Comparison of ENCODE assay signal across 15 cellular contexts in genomic region chr22:35986085-35986484, GRCh38. TPM values are rescaled to one million over a fixed set of nuclear protein-coding genes. Genes with fewer than 3 reads are reported as not detected.
DNase-seq lines count a peak whose midpoint lies in the region; ATAC-seq, FAIRE-seq and TF ChIP-seq lines count a peak whose summit lies in the region.
"Had no signal": no experiment of that assay in that cellular context is flagged by ENCODE, and none has a peak within 500 bp of the region (broad histone marks: within the 10 kb centered on the region; RNA-seq: fewer than 3 reads in every experiment).

No MANE protein-coding gene starts in this region.

- ATAC-seq in pancreas = peak in 3 of 4 donors; percentile 26 to 47 (median 39)
- ATAC-seq in GM21737 (IDR thresholded peaks at IDR 0.05; ENCODE audit: unreplicated experiment) = no peak
- ATAC-seq in stimulated activated naive B cell treated with anti-CD40 and anti-IgM and Interleukin-4, amounts not matched to agents 10 μg/mL and 1 μg/mL and 100 μg/mL, for 72 hours (replicated peaks) = no peak
- no peak for ATAC-seq in HG03135 (IDR thresholded peaks at IDR 0.05; ENCODE audit: unreplicated experiment)
- no peak for ATAC-seq in GM21529 (IDR thresholded peaks at IDR 0.05; ENCODE audit: unreplicated experiment)
- ATAC-seq: activated CD4-positive, alpha-beta T cell treated with anti-CD3 and anti-CD28 coated beads for 36 hours had no signal

- H3K9ac ChIP-seq in adipocyte (ENCODE audit: low read length) = no peak overlapping the region

- H3K4me1 ChIP-seq in adipocyte (ENCODE audit: control insufficient read depth, insufficient read depth, low read length) (peaks cover 37% of the 10 kb centered on the region), pancreas (peaks cover 0 to 24% (median 17%) of the 10 kb centered on the region in 3 donors)

- no peaks in the 10 kb centered on the region for H3K36me3 Mint-ChIP-seq in stimulated activated naive B cell treated with anti-CD40 and anti-IgM and Interleukin-4, amounts not matched to agents 10 μg/mL and 1 μg/mL and 100 μg/mL, for 72 hours

- no peaks in the 10 kb centered on the region for H3K9me3 ChIP-seq in adipocyte (ENCODE audit: control insufficient read depth, low read length)
- H3K9me3 ChIP-seq in pancreas = no peaks in the 10 kb centered on the region

- TF ChIP-seq CTCF in fibroblast of mammary gland (conservative IDR thresholded peaks at IDR 0.05; ENCODE audit: control insufficient read depth, insufficient read depth, low read depth, low read length) (no peak), pancreas (IDR thresholded peaks at IDR 0.05) (no peak)

- H3K9me3 Mint-ChIP-seq in stimulated activated naive B cell treated with anti-CD40 and anti-IgM and Interleukin-4, amounts not matched to agents 10 μg/mL and 1 μg/mL and 100 μg/mL, for 72 hours = no peaks in the 10 kb centered on the region
- H3K9me3 Mint-ChIP-seq: activated naive CD4-positive, alpha-beta T cell treated with anti-CD3 and anti-CD28 coated beads for 36 hours; central memory CD8-positive, alpha-beta T cell had no signal

- peaks cover 0 to 2% of the 10 kb centered on the region in 2 donors for H3K4me1 Mint-ChIP-seq in stimulated activated naive B cell treated with anti-CD40 and anti-IgM and Interleukin-4, amounts not matched to agents 10 μg/mL and 1 μg/mL and 100 μg/mL, for 72 hours
- H3K4me1 Mint-ChIP-seq: central memory CD8-positive, alpha-beta T cell had no signal

- peak; percentile 19 for DNase-seq in GM03348 (ENCODE audit: low spot score)
- peak; percentile 50 for DNase-seq in adipocyte (ENCODE audit: low read depth)
- peak; percentile 40 for DNase-seq in fibroblast of mammary gland (ENCODE audit: low read depth)
- no peak for DNase-seq in pancreas
- no peak for DNase-seq in stimulated activated naive B cell treated with anti-CD40 and anti-IgM and Interleukin-4, amounts not matched to agents 10 μg/mL and 1 μg/mL and 100 μg/mL, for 72 hours
- DNase-seq: activated CD4-positive, alpha-beta T cell treated with anti-CD3 and anti-CD28 coated beads for 36 hours; activated naive CD4-positive, alpha-beta T cell treated with anti-CD3 and anti-CD28 coated beads for 36 hours; AML-193; NCI-H1092 treated with DMSO at 0.1 percent for 48 hours; NCI-H226 had no signal

- H3K4me3 Mint-ChIP-seq in stimulated activated naive B cell treated with anti-CD40 and anti-IgM and Interleukin-4, amounts not matched to agents 10 μg/mL and 1 μg/mL and 100 μg/mL, for 72 hours = no peak overlapping the region
- H3K4me3 Mint-ChIP-seq: activated CD4-positive, alpha-beta T cell treated with anti-CD3 and anti-CD28 coated beads for 36 hours; activated naive CD4-positive, alpha-beta T cell treated with anti-CD3 and anti-CD28 coated beads for 36 hours; central memory CD8-positive, alpha-beta T cell had no signal

- H3K4me3 ChIP-seq in adipocyte (ENCODE audit: low read length) (no peak overlapping the region), fibroblast of mammary gland (ENCODE audit: control insufficient read depth, low read depth, low read length) (no peak overlapping the region), pancreas (no peak overlapping the region)

- peaks cover 21 to 26% of the 10 kb centered on the region in 2 donors for H3K27me3 Mint-ChIP-seq in stimulated activated naive B cell treated with anti-CD40 and anti-IgM and Interleukin-4, amounts not matched to agents 10 μg/mL and 1 μg/mL and 100 μg/mL, for 72 hours

- no peak for FAIRE-seq in pancreas (lab: Jason Lieb, UNC)
- FAIRE-seq: keratinocyte had no signal

- H3K27me3 ChIP-seq in adipocyte (replicated peaks; ENCODE audit: control insufficient read depth, insufficient read depth, low read length) = no peaks in the 10 kb centered on the region
- no peaks in the 10 kb centered on the region for H3K27me3 ChIP-seq in pancreas

- intact Hi-C loops in pancreas (cut with DNase I) = no loop called here

- H3K36me3 ChIP-seq in adipocyte (ENCODE audit: control insufficient read depth, insufficient read depth, low read length, severe bottlenecking) = no peaks in the 10 kb centered on the region
- no peaks in the 10 kb centered on the region for H3K36me3 ChIP-seq in pancreas

- 47 to 64% methylated on average over 2 of the region's 2 CpGs for WGBS in pancreas, 2 donors

- H3K27ac Mint-ChIP-seq in stimulated activated naive B cell treated with anti-CD40 and anti-IgM and Interleukin-4, amounts not matched to agents 10 μg/mL and 1 μg/mL and 100 μg/mL, for 72 hours = no peak overlapping the region
- H3K27ac Mint-ChIP-seq: activated CD4-positive, alpha-beta T cell treated with anti-CD3 and anti-CD28 coated beads for 36 hours; activated naive CD4-positive, alpha-beta T cell treated with anti-CD3 and anti-CD28 coated beads for 36 hours had no signal

- H3K27ac ChIP-seq in pancreas = no peak overlapping the region

RNA-seq across cellular contexts. Expression of gene RBFOX2, which starts 42.5 kb away (rescaled TPM):
- total RNA-seq in pancreas = 10 to 100 TPM; 16.3 to 33.7 (median 18.5) TPM
- 10 to 100 TPM; 12.9 to 13.7 TPM for polyA plus RNA-seq in pancreas

Comparison
In these comparisons a context has a peak if more than half of its experiments do, and no peak if none do; other contexts are left out.
1. DNase-seq: peak in GM03348 (single experiment), adipocyte (single experiment) and fibroblast of mammary gland (single experiment); none in pancreas (0 of 6) and stimulated activated naive B cell treated with anti-CD40 and anti-IgM and Interleukin-4, amounts not matched to agents 10 μg/mL and 1 μg/mL and 100 μg/mL, for 72 hours (single experiment).
2. ATAC-seq: peak in pancreas (3 of 4); none in GM21737 (single experiment), stimulated activated naive B cell treated with anti-CD40 and anti-IgM and Interleukin-4, amounts not matched to agents 10 μg/mL and 1 μg/mL and 100 μg/mL, for 72 hours (0 of 2), HG03135 (single experiment) and GM21529 (single experiment).